In genomic region chr12:53677612-53678133, GRCh38 we compare ENCODE assay signal across 9 cellular contexts.
DNase-seq lines count a peak whose midpoint lies in the region; TF ChIP-seq lines count a peak whose summit lies in the region.
"Had no signal": no experiment of that assay in that cellular context is flagged by ENCODE, and none has a peak within 500 bp of the region (broad histone marks: within the 10 kb centered on the region; RNA-seq: fewer than 3 reads in every experiment).

No MANE protein-coding gene starts in this region.

- H3K27me3 ChIP-seq in OCI-LY1 (ENCODE audit: insufficient read depth, low read length) (no peaks in the 10 kb centered on the region), parathyroid adenoma (ENCODE audit: control insufficient read depth, insufficient read depth, low read length) (no peaks in the 10 kb centered on the region)

- no peaks in the 10 kb centered on the region for H4K20me1 ChIP-seq in OCI-LY1 (ENCODE audit: insufficient read depth, low read length)

- peak in 9 of 14 donors; percentile 9 to 80 (median 57) for DNase-seq in C1 segment of cervical spinal cord (lab: John Stamatoyannopoulos, UW)
- DNase-seq in foreskin fibroblast: peak in 1 of 2 donors; percentile 37
- no peak for DNase-seq in NCI-H1092 treated with DMSO at 0.1 percent for 48 hours (lab: John Stamatoyannopoulos, UW)
- DNase-seq in NCI-H1694 treated with DMSO at 0.1 percent for 48 hours (lab: John Stamatoyannopoulos, UW): no peak
- no peak for DNase-seq in NCI-H748 (lab: John Stamatoyannopoulos, UW; ENCODE audit: unreplicated experiment)
- no peak for DNase-seq in NCI-H1436 (lab: John Stamatoyannopoulos, UW)
- DNase-seq: activated CD4-positive, alpha-beta T cell treated with anti-CD3 and anti-CD28 coated beads, Interleukin-2, amount 50 U/mL, for 4 hours had no signal

- no peaks in the 10 kb centered on the region for H3K9me2 ChIP-seq in OCI-LY1 (ENCODE audit: low read depth, low read length)

- H3K79me2 ChIP-seq in OCI-LY1 (ENCODE audit: insufficient read depth, low read length) (peaks cover 19% of the 10 kb centered on the region), parathyroid adenoma (peaks cover 21% of the 10 kb centered on the region)

- H3K4me3 ChIP-seq in OCI-LY1 (ENCODE audit: low read depth, low read length, poor library complexity, severe bottlenecking): no peak overlapping the region
- H3K4me3 ChIP-seq in foreskin fibroblast (ENCODE audit: low read depth in 1 of 2, low read length in 2 of 2): peak overlapping the region; percentile 28 to 33
- H3K4me3 ChIP-seq in parathyroid adenoma (ENCODE audit: low read depth, low read length): no peak overlapping the region

- no peaks in the 10 kb centered on the region for H3F3A ChIP-seq in OCI-LY1 (ENCODE audit: insufficient read depth, low read length)

- H3K4me2 ChIP-seq in OCI-LY1 (ENCODE audit: low read length) (peak overlapping the region; percentile 90; the same call in 1 of the 2 replicates), parathyroid adenoma (ENCODE audit: low read length) (no peak overlapping the region)

- peaks cover 21% of the 10 kb centered on the region; the same call in 1 of the 2 replicates for H3K36me3 ChIP-seq in OCI-LY1 (ENCODE audit: insufficient read depth, low read length)
- no peaks in the 10 kb centered on the region for H3K36me3 ChIP-seq in parathyroid adenoma (ENCODE audit: control insufficient read depth, insufficient read depth, low read length)

- no peak overlapping the region for H2AFZ ChIP-seq in OCI-LY1 (ENCODE audit: low read length)
- H2AFZ ChIP-seq in parathyroid adenoma: peak overlapping the region; percentile 88

- H3K27ac ChIP-seq in OCI-LY1 (ENCODE audit: low read depth, low read length, poor library complexity, severe bottlenecking) (no peak overlapping the region), parathyroid adenoma (peak overlapping the region; percentile 74)

- H3K9me3 ChIP-seq in OCI-LY1 (ENCODE audit: low read length) (no peaks in the 10 kb centered on the region), parathyroid adenoma (ENCODE audit: control insufficient read depth, low read length) (no peaks in the 10 kb centered on the region)

- H3K4me1 ChIP-seq in OCI-LY1 (ENCODE audit: insufficient read depth, low read length, severe bottlenecking) (peaks cover 27% of the 10 kb centered on the region), parathyroid adenoma (peaks cover 5% of the 10 kb centered on the region)

- H3K9ac ChIP-seq in OCI-LY1 (ENCODE audit: low read length) (no peak overlapping the region), parathyroid adenoma (no peak overlapping the region)

- TF ChIP-seq CTCF in OCI-LY1 (IDR thresholded peaks at IDR 0.05; ENCODE audit: low read length): no peak
- TF ChIP-seq CTCF in foreskin fibroblast (IDR thresholded peaks at IDR 0.05; ENCODE audit: low read depth, low read length): no peak
- TF ChIP-seq CTCF in parathyroid adenoma (IDR thresholded peaks at IDR 0.05): no peak

Comparison
In these comparisons a context has a peak if more than half of its experiments do, and no peak if none do; other contexts are left out.
1. DNase-seq: peak in C1 segment of cervical spinal cord (9 of 14); none in NCI-H1092 treated with DMSO at 0.1 percent for 48 hours (single experiment), NCI-H1694 treated with DMSO at 0.1 percent for 48 hours (single experiment), NCI-H748 (single experiment) and NCI-H1436 (single experiment).
2. H3K4me3 ChIP-seq: peak in foreskin fibroblast (2 of 2); none in OCI-LY1 (single experiment) and parathyroid adenoma (single experiment).